Comparison of ENCODE assay signal across 1 cellular context in the genomic region with DNA sequence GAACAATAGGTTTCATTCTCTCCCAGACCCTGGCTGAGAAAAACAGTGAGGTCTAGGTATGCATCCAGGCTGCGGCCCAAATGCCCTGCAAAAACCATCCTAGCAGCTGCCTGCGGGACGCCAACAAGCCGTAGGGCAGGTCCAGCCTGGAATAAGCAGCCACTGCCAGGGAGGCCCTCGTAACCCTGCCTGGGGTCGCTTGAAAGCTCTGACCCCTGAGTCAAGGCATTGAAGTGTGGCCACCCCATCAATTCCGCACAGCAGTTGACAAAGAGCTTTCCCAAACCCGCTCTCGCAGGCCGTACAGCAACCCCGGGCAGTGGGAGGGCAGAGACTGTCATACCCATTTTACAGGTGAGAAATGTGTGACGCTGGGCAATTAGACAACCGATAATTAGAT.
TF ChIP-seq lines count a peak whose summit lies in the region.

No MANE protein-coding gene starts in this region.

TF ChIP-seq in H1, 55 proteins besides CTCF, POLR2A, EP300 and RAD21:
- no peak for TF ChIP-seq RBBP5 (IDR thresholded peaks at IDR 0.05; ENCODE audit: borderline replicate concordance, low read depth, low read length)
- TF ChIP-seq ZNF274 (IDR thresholded peaks at IDR 0.05; ENCODE audit: borderline replicate concordance, extremely low read depth, low read length) = no peak
- no peak for TF ChIP-seq TEAD4 (IDR thresholded peaks at IDR 0.05; ENCODE audit: low read depth, low read length)
- no peak for TF ChIP-seq SP4 (IDR thresholded peaks at IDR 0.05; ENCODE audit: low read length)
- TF ChIP-seq KDM5A (IDR thresholded peaks at IDR 0.05; ENCODE audit: low read length) = no peak
- no peak for TF ChIP-seq SIX5 (IDR thresholded peaks at IDR 0.05; ENCODE audit: low read depth, low read length)
